20 cellular contexts compared by ENCODE assay signal in genomic region chr2:10022886-10023662, GRCh38. TPM values are rescaled to one million over a fixed set of nuclear protein-coding genes. Genes with fewer than 3 reads are reported as not detected.
DNase-seq lines count a peak whose midpoint lies in the region; ATAC-seq and TF ChIP-seq lines count a peak whose summit lies in the region.
"Had no signal": no experiment of that assay in that cellular context is flagged by ENCODE, and none has a peak within 500 bp of the region (broad histone marks: within the 10 kb centered on the region; RNA-seq: fewer than 3 reads in every experiment).

No MANE protein-coding gene starts in this region.

- DNase-seq in A673 (ENCODE audit: low spot score) (no peak), GM23338 (ENCODE audit: low spot score) (no peak), chondrocyte (ENCODE audit: low spot score) (peak; percentile 56), neural progenitor cell (ENCODE audit: low spot score) (no peak), kidney tubule cell (ENCODE audit: low spot score) (no peak), NCI-H2029 treated with DMSO at 0.1 percent for 48 hours (lab: John Stamatoyannopoulos, UW) (no peak)
- DNase-seq: activated T-cell treated with anti-CD3 and anti-CD28 coated beads, Interleukin-2, amount 50 U/mL, for 72 hours; COR-L47; glutamatergic neuron; naive B cell; NCI-H1105; NCI-H526 treated with DMSO at 0.1 percent for 48 hours; SHP77 treated with DMSO at 0.1 percent for 48 hours; spleen had no signal

- intact Hi-C loops in A673 (cut with micrococcal nuclease; ENCODE audit: unreplicated experiment): no loop called here

- H3K36me3 Mint-ChIP-seq in GM23338 (ENCODE audit: low read depth) (no peaks in the 10 kb centered on the region), chondrocyte (ENCODE audit: low read depth) (no peaks in the 10 kb centered on the region), neural progenitor cell (no peaks in the 10 kb centered on the region)
- H3K36me3 Mint-ChIP-seq: activated naive CD4-positive, alpha-beta T cell treated with anti-CD3 and anti-CD28 coated beads, Interleukin-2, amount 50 U/mL, for 24 hours; naive B cell had no signal

- H2AFZ ChIP-seq in GM23338 (no peak overlapping the region), neural progenitor cell (replicated peaks) (no peak overlapping the region)

- TF ChIP-seq CTCF in A673 (conservative IDR thresholded peaks at IDR 0.05; ENCODE audit: low read depth, low read length) (0 out of 2 replicates have a peak, but pooled peaks have one; percentile 15), GM23338 (conservative IDR thresholded peaks at IDR 0.05; ENCODE audit: low read depth in 2 of 2) (peak; percentile 17 to 53; a peak in 3 of 4 replicates), chondrocyte (IDR thresholded peaks at IDR 0.05) (peak; percentile 32), neural progenitor cell (IDR thresholded peaks at IDR 0.05) (peak; percentile 34)

- H3K9me3 ChIP-seq in A673 (ENCODE audit: low read depth, low read length, poor library complexity, severe bottlenecking) (no peaks in the 10 kb centered on the region), neural progenitor cell (ENCODE audit: low read depth) (no peaks in the 10 kb centered on the region)

- no peak overlapping the region for H3K9ac ChIP-seq in neural progenitor cell

- POLR2A ChIA-PET in A673 (lab: Charles Lee; ENCODE audit: low non-redundant PET): no interaction called here

- no peak overlapping the region for H3K4me2 ChIP-seq in GM23338
- no peak overlapping the region for H3K4me2 ChIP-seq in neural progenitor cell

- H3K4me1 Mint-ChIP-seq in GM23338 (no peaks in the 10 kb centered on the region), chondrocyte (ENCODE audit: low read depth) (no peaks in the 10 kb centered on the region), neural progenitor cell (peaks cover 1% of the 10 kb centered on the region)

- no peak overlapping the region for H3K4me3 ChIP-seq in A673 (ENCODE audit: low read depth, low read length, poor library complexity, severe bottlenecking)
- no peak overlapping the region for H3K4me3 ChIP-seq in GM23338
- no peak overlapping the region for H3K4me3 ChIP-seq in neural progenitor cell
- H3K4me3 ChIP-seq: lung, spleen had no signal

- BruUV-seq in A673 (replicated peaks; lab: Mats Ljungman, UMichigan): no TSS peak

- H3K36me3 ChIP-seq in A673 (ENCODE audit: insufficient read depth, low read length, poor library complexity, severe bottlenecking) (no peaks in the 10 kb centered on the region), GM23338 (ENCODE audit: insufficient read depth) (no peaks in the 10 kb centered on the region), neural progenitor cell (no peaks in the 10 kb centered on the region)
- H3K36me3 ChIP-seq: spleen had no signal

- H3F3A ChIP-seq in GM23338 (replicated peaks; ENCODE audit: low read depth) (no peaks in the 10 kb centered on the region), neural progenitor cell (ENCODE audit: low read depth) (no peaks in the 10 kb centered on the region)

- H3K27ac Mint-ChIP-seq in GM23338: no peak overlapping the region
- H3K27ac Mint-ChIP-seq in chondrocyte (ENCODE audit: unreplicated experiment): no peak overlapping the region
- no peak overlapping the region for H3K27ac Mint-ChIP-seq in neural progenitor cell
- H3K27ac Mint-ChIP-seq: activated T-cell treated with anti-CD3 and anti-CD28 coated beads, Interleukin-2, amount 50 U/mL, for 72 hours; T-helper 1 cell treated with Interleukin-12 subunit alpha and Interleukin-12 subunit beta and Interleukin-4 antibody, amounts not matched to agents 30 μg/mL and 1 μg/mL, for 36 hours had no signal

- no peaks in the 10 kb centered on the region for H3K79me2 ChIP-seq in GM23338 (replicated peaks; ENCODE audit: insufficient read depth)
- H3K79me2 ChIP-seq in neural progenitor cell (ENCODE audit: low read depth): no peaks in the 10 kb centered on the region

- H3K9me2 ChIP-seq in GM23338 (ENCODE audit: insufficient read depth): no peaks in the 10 kb centered on the region

- no peak overlapping the region for H3K27ac ChIP-seq in A673 (ENCODE audit: low read depth, low read length, poor library complexity, severe bottlenecking)
- no peak overlapping the region for H3K27ac ChIP-seq in GM23338 (ENCODE audit: low read depth)
- no peak overlapping the region for H3K27ac ChIP-seq in neural progenitor cell
- H3K27ac ChIP-seq: spleen had no signal

- H3K27me3 Mint-ChIP-seq in GM23338 (ENCODE audit: insufficient read depth, low read depth, poor library complexity) (peaks cover 4% of the 10 kb centered on the region), chondrocyte (ENCODE audit: low read depth) (peaks cover 13% of the 10 kb centered on the region), neural progenitor cell (ENCODE audit: insufficient read depth, low read depth) (peaks cover 2% of the 10 kb centered on the region)
- H3K27me3 Mint-ChIP-seq: naive B cell had no signal

- peaks cover 13% of the 10 kb centered on the region for H3K4me1 ChIP-seq in A673 (ENCODE audit: insufficient read depth, low read length, poor library complexity, severe bottlenecking)
- no peaks in the 10 kb centered on the region for H3K4me1 ChIP-seq in GM23338 (ENCODE audit: insufficient read depth)
- no peaks in the 10 kb centered on the region for H3K4me1 ChIP-seq in neural progenitor cell

- CTCF ChIA-PET in A673 (lab: Charles Lee): no interaction called here

- peak; percentile 53 for ATAC-seq in GM23338
- ATAC-seq in HG02678 (IDR thresholded peaks at IDR 0.05; ENCODE audit: unreplicated experiment): no peak
- ATAC-seq in HG02938 (IDR thresholded peaks at IDR 0.05; ENCODE audit: unreplicated experiment): no peak
- ATAC-seq: activated T-cell treated with anti-CD3 and anti-CD28 coated beads, Interleukin-2, amount 50 U/mL, for 72 hours had no signal

- H3K9me3 Mint-ChIP-seq in GM23338 (no peaks in the 10 kb centered on the region), chondrocyte (ENCODE audit: low read depth) (peaks cover 2% of the 10 kb centered on the region), neural progenitor cell (no peaks in the 10 kb centered on the region)
- H3K9me3 Mint-ChIP-seq: activated naive CD4-positive, alpha-beta T cell treated with anti-CD3 and anti-CD28 coated beads, Interleukin-2, amount 50 U/mL, for 24 hours; activated T-cell treated with anti-CD3 and anti-CD28 coated beads, Interleukin-2, amount 50 U/mL, for 72 hours; T-helper 1 cell treated with Interleukin-12 subunit alpha and Interleukin-12 subunit beta and Interleukin-4 antibody, amounts not matched to agents 30 μg/mL and 1 μg/mL, for 36 hours had no signal

- H4K20me1 ChIP-seq in GM23338 (replicated peaks; ENCODE audit: insufficient read depth): no peaks in the 10 kb centered on the region
- no peaks in the 10 kb centered on the region for H4K20me1 ChIP-seq in neural progenitor cell (ENCODE audit: low read depth)

- H3K27me3 ChIP-seq in A673 (replicated peaks; ENCODE audit: insufficient read depth, low read depth, low read length, poor library complexity) (no peaks in the 10 kb centered on the region), GM23338 (ENCODE audit: insufficient read depth) (no peaks in the 10 kb centered on the region), neural progenitor cell (no peaks in the 10 kb centered on the region)
- H3K27me3 ChIP-seq: spleen had no signal

- no peak overlapping the region for H3K4me3 Mint-ChIP-seq in GM23338
- no peak overlapping the region for H3K4me3 Mint-ChIP-seq in chondrocyte (ENCODE audit: unreplicated experiment)
- no peak overlapping the region for H3K4me3 Mint-ChIP-seq in neural progenitor cell
- H3K4me3 Mint-ChIP-seq: activated naive CD4-positive, alpha-beta T cell treated with anti-CD3 and anti-CD28 coated beads, Interleukin-2, amount 50 U/mL, for 24 hours; activated T-cell treated with anti-CD3 and anti-CD28 coated beads, Interleukin-2, amount 50 U/mL, for 72 hours; naive B cell; T-helper 1 cell treated with Interleukin-12 subunit alpha and Interleukin-12 subunit beta and Interleukin-4 antibody, amounts not matched to agents 30 μg/mL and 1 μg/mL, for 36 hours had no signal

TF ChIP-seq in GM23338, 12 proteins besides CTCF, POLR2A, EP300 and RAD21 (continues in another document):
- TF ChIP-seq ZNF331 (CRISPR knock-in tag; IDR thresholded peaks at IDR 0.05; ENCODE audit: low read depth) (no peak), ETS1 (IDR thresholded peaks at IDR 0.05) (no peak), STAT1 (IDR thresholded peaks at IDR 0.05; ENCODE audit: unreplicated experiment) (no peak), CREB1 (CRISPR knock-in tag; IDR thresholded peaks at IDR 0.05; ENCODE audit: low read depth) (no peak), ZNF114 (CRISPR knock-in tag; IDR thresholded peaks at IDR 0.05) (no peak), NANOG (IDR thresholded peaks at IDR 0.05; ENCODE audit: borderline replicate concordance) (no peak)

RNA-seq across cellular contexts. Expression of gene KLF11, which starts 20.3 kb away (rescaled TPM):
- total RNA-seq in A673 (2021) (2.8 and 3.0 TPM in 2 replicates), chondrocyte (10.7 to 16.2 TPM (median 15.2 TPM) in 3 replicates), neural progenitor cell (ENCODE audit: low replicate concordance) (9.6 and 9.7 TPM in 2 replicates)
- total RNA-seq in GM23338 (2014; rRNA removed; shearing (Covaris generic)): 5.1 and 5.6 TPM in 2 replicates
- polyA plus RNA-seq in GM23338 (2016; fragmentation: Nextera tagmentation; extraction: Ambion mirVana): 1.4 and 1.6 TPM in 2 replicates

RNA-seq across cellular contexts. Expression of gene CYS1, which starts 57.1 kb away (rescaled TPM):
- total RNA-seq in A673 (2021): not detected in 2 replicates
- total RNA-seq in GM23338 (2014; rRNA removed; shearing (Covaris generic)): 0.04 and 0.31 TPM in 2 replicates
- 0.30 and 0.32 TPM in 2 replicates for polyA plus RNA-seq in GM23338 (2016; fragmentation: Nextera tagmentation; extraction: Ambion mirVana)
- total RNA-seq in chondrocyte: 4.9 to 7.0 TPM (median 5.4 TPM) in 3 replicates
- 0.56 TPM in 1 of 2 replicates, not detected in the other for total RNA-seq in neural progenitor cell (ENCODE audit: low replicate concordance)
- total RNA-seq: LHCN-M2 had no signal
